ENCODE assay signal across 1 cellular context in genomic region chr7:135160098-135160857, GRCh38.
A peak's percentile ranks its signal among the peaks of the same experiment; 100 is the strongest.
TF ChIP-seq lines count a peak whose summit lies in the region.

No MANE protein-coding gene starts in this region.

TF ChIP-seq in K562, 482 proteins besides CTCF, POLR2A, EP300 and RAD21 (continued from another document):
- TF ChIP-seq MBD2 (IDR thresholded peaks at IDR 0.05; ENCODE audit: borderline replicate concordance, low read depth) (peak; percentile 44; the same call in 1 of the 2 replicates), ZNF274 (IDR thresholded peaks at IDR 0.05; ENCODE audit: borderline replicate concordance, low read depth, low read length) (no peak), NR2C1 (IDR thresholded peaks at IDR 0.05) (peak; percentile 80), NR2C1 (tag; IDR thresholded peaks at IDR 0.05) (peak; percentile 90), TEAD2 (tag; IDR thresholded peaks at IDR 0.05) (no peak), ARNT (IDR thresholded peaks at IDR 0.05) (no peak; a peak in 1 of 4 replicates), PTTG1 (tag; IDR thresholded peaks at IDR 0.05; ENCODE audit: low read depth) (no peak), ETS2 (tag; IDR thresholded peaks at IDR 0.05; ENCODE audit: borderline replicate concordance, poor library complexity, severe bottlenecking) (no peak), SMARCC2 (IDR thresholded peaks at IDR 0.05; ENCODE audit: low read depth) (peak; percentile 90), THAP12 (CRISPR knock-in tag; IDR thresholded peaks at IDR 0.05) (no peak), NR1H2 (CRISPR knock-in tag; IDR thresholded peaks at IDR 0.05) (no peak), BRF2 (IDR thresholded peaks at IDR 0.05; ENCODE audit: borderline replicate concordance, insufficient read depth, insufficient read length) (no peak), ELF2 (CRISPR knock-in tag; IDR thresholded peaks at IDR 0.05) (peak; percentile 64; the same call in 1 of the 2 replicates), ZNF668 (CRISPR knock-in tag; IDR thresholded peaks at IDR 0.05) (no peak; the same call in none of the 2 replicates), STAT5A (IDR thresholded peaks at IDR 0.05; ENCODE audit: borderline replicate concordance, low read length) (no peak), CCNT2 (IDR thresholded peaks at IDR 0.05; ENCODE audit: borderline replicate concordance, extremely low read depth, insufficient read length, low read depth, low read length) (peak; percentile 73), HDGF (IDR thresholded peaks at IDR 0.05) (no peak; the same call in 1 of the 2 replicates), SRSF1 (IDR thresholded peaks at IDR 0.05; ENCODE audit: low read depth, low read length) (no peak), ELF1 (tag; IDR thresholded peaks at IDR 0.05) (peak; percentile 64)
- TF ChIP-seq, protein P1, sequence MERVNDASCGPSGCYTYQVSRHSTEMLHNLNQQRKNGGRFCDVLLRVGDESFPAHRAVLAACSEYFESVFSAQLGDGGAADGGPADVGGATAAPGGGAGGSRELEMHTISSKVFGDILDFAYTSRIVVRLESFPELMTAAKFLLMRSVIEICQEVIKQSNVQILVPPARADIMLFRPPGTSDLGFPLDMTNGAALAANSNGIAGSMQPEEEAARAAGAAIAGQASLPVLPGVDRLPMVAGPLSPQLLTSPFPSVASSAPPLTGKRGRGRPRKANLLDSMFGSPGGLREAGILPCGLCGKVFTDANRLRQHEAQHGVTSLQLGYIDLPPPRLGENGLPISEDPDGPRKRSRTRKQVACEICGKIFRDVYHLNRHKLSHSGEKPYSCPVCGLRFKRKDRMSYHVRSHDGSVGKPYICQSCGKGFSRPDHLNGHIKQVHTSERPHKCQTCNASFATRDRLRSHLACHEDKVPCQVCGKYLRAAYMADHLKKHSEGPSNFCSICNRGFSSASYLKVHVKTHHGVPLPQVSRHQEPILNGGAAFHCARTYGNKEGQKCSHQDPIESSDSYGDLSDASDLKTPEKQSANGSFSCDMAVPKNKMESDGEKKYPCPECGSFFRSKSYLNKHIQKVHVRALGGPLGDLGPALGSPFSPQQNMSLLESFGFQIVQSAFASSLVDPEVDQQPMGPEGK (CRISPR knock-in tag; IDR thresholded peaks at IDR 0.05; ENCODE audit: borderline replicate concordance) = no peak
- TF ChIP-seq, protein P2, sequence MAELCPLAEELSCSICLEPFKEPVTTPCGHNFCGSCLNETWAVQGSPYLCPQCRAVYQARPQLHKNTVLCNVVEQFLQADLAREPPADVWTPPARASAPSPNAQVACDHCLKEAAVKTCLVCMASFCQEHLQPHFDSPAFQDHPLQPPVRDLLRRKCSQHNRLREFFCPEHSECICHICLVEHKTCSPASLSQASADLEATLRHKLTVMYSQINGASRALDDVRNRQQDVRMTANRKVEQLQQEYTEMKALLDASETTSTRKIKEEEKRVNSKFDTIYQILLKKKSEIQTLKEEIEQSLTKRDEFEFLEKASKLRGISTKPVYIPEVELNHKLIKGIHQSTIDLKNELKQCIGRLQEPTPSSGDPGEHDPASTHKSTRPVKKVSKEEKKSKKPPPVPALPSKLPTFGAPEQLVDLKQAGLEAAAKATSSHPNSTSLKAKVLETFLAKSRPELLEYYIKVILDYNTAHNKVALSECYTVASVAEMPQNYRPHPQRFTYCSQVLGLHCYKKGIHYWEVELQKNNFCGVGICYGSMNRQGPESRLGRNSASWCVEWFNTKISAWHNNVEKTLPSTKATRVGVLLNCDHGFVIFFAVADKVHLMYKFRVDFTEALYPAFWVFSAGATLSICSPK (IDR thresholded peaks at IDR 0.05; ENCODE audit: borderline replicate concordance) = no peak
- TF ChIP-seq, protein P3, sequence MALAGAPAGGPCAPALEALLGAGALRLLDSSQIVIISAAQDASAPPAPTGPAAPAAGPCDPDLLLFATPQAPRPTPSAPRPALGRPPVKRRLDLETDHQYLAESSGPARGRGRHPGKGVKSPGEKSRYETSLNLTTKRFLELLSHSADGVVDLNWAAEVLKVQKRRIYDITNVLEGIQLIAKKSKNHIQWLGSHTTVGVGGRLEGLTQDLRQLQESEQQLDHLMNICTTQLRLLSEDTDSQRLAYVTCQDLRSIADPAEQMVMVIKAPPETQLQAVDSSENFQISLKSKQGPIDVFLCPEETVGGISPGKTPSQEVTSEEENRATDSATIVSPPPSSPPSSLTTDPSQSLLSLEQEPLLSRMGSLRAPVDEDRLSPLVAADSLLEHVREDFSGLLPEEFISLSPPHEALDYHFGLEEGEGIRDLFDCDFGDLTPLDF (CRISPR knock-in tag; IDR thresholded peaks at IDR 0.05) = no peak
- TF ChIP-seq, protein P4, sequence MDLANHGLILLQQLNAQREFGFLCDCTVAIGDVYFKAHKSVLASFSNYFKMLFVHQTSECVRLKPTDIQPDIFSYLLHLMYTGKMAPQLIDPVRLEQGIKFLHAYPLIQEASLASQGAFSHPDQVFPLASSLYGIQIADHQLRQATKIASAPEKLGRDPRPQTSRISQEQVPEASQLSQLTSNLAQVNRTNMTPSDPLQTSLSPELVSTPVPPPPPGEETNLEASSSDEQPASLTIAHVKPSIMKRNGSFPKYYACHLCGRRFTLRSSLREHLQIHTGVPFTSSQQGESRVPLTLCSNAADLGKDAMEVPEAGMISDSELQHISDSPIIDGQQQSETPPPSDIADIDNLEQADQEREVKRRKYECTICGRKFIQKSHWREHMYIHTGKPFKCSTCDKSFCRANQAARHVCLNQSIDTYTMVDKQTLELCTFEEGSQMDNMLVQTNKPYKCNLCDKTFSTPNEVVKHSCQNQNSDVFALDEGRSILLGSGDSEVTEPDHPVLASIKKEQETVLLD (IDR thresholded peaks at IDR 0.05) = peak; percentile 48; the same call in 1 of the 2 replicates
- TF ChIP-seq, protein P5, sequence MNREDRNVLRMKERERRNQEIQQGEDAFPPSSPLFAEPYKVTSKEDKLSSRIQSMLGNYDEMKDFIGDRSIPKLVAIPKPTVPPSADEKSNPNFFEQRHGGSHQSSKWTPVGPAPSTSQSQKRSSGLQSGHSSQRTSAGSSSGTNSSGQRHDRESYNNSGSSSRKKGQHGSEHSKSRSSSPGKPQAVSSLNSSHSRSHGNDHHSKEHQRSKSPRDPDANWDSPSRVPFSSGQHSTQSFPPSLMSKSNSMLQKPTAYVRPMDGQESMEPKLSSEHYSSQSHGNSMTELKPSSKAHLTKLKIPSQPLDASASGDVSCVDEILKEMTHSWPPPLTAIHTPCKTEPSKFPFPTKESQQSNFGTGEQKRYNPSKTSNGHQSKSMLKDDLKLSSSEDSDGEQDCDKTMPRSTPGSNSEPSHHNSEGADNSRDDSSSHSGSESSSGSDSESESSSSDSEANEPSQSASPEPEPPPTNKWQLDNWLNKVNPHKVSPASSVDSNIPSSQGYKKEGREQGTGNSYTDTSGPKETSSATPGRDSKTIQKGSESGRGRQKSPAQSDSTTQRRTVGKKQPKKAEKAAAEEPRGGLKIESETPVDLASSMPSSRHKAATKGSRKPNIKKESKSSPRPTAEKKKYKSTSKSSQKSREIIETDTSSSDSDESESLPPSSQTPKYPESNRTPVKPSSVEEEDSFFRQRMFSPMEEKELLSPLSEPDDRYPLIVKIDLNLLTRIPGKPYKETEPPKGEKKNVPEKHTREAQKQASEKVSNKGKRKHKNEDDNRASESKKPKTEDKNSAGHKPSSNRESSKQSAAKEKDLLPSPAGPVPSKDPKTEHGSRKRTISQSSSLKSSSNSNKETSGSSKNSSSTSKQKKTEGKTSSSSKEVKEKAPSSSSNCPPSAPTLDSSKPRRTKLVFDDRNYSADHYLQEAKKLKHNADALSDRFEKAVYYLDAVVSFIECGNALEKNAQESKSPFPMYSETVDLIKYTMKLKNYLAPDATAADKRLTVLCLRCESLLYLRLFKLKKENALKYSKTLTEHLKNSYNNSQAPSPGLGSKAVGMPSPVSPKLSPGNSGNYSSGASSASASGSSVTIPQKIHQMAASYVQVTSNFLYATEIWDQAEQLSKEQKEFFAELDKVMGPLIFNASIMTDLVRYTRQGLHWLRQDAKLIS (CRISPR knock-in tag; IDR thresholded peaks at IDR 0.05) = no peak
- TF ChIP-seq, protein P6, sequence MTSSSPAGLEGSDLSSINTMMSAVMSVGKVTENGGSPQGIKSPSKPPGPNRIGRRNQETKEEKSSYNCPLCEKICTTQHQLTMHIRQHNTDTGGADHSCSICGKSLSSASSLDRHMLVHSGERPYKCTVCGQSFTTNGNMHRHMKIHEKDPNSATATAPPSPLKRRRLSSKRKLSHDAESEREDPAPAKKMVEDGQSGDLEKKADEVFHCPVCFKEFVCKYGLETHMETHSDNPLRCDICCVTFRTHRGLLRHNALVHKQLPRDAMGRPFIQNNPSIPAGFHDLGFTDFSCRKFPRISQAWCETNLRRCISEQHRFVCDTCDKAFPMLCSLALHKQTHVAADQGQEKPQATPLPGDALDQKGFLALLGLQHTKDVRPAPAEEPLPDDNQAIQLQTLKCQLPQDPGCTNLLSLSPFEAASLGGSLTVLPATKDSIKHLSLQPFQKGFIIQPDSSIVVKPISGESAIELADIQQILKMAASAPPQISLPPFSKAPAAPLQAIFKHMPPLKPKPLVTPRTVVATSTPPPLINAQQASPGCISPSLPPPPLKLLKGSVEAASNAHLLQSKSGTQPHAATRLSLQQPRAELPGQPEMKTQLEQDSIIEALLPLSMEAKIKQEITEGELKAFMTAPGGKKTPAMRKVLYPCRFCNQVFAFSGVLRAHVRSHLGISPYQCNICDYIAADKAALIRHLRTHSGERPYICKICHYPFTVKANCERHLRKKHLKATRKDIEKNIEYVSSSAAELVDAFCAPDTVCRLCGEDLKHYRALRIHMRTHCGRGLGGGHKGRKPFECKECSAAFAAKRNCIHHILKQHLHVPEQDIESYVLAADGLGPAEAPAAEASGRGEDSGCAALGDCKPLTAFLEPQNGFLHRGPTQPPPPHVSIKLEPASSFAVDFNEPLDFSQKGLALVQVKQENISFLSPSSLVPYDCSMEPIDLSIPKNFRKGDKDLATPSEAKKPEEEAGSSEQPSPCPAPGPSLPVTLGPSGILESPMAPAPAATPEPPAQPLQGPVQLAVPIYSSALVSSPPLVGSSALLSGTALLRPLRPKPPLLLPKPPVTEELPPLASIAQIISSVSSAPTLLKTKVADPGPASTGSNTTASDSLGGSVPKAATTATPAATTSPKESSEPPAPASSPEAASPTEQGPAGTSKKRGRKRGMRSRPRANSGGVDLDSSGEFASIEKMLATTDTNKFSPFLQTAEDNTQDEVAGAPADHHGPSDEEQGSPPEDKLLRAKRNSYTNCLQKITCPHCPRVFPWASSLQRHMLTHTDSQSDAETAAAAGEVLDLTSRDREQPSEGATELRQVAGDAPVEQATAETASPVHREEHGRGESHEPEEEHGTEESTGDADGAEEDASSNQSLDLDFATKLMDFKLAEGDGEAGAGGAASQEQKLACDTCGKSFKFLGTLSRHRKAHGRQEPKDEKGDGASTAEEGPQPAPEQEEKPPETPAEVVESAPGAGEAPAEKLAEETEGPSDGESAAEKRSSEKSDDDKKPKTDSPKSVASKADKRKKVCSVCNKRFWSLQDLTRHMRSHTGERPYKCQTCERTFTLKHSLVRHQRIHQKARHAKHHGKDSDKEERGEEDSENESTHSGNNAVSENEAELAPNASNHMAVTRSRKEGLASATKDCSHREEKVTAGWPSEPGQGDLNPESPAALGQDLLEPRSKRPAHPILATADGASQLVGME (CRISPR knock-in tag; IDR thresholded peaks at IDR 0.05) = no peak
- TF ChIP-seq, protein P7, sequence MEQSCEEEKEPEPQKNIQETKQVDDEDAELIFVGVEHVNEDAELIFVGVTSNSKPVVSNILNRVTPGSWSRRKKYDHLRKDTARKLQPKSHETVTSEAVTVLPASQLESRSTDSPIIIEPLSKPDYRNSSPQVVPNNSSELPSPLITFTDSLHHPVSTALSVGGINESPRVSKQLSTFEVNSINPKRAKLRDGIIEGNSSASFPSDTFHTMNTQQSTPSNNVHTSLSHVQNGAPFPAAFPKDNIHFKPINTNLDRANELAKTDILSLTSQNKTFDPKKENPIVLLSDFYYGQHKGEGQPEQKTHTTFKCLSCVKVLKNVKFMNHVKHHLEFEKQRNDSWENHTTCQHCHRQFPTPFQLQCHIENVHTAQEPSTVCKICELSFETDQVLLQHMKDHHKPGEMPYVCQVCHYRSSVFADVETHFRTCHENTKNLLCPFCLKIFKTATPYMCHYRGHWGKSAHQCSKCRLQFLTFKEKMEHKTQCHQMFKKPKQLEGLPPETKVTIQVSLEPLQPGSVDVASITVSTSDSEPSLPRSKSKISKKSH (CRISPR knock-in tag; IDR thresholded peaks at IDR 0.05) = no peak
